ENCODE assay signal across 3 cellular contexts in the genomic region with DNA sequence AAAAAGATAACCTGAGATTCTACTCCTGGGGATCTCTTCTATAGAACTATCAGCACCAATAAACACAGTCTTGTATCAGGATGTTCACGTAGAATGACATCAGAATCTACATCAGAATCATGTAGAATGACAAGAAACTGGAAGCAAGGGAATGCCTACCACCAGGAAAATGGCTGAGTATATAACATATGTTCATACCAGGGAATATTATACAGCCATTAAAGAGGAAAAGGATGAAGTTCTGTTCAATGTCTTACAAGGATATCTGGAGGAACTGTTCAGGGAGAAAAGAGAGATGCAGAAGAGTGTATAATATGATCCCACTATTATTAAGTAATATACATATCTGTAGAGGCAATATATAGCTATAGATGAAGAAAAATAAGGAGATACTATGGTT.
"Had no signal": no experiment of that assay in that cellular context is flagged by ENCODE, and none has a peak within 500 bp of the region (broad histone marks: within the 10 kb centered on the region; RNA-seq: fewer than 3 reads in every experiment).

No MANE protein-coding gene starts in this region.

- H3K4me3 ChIP-seq: GM12878 had no signal

- DNase-seq: GDM1, GF-D8 had no signal
